In genomic region chr6:159168536-159169192, GRCh38 we compare ENCODE assay signal across 9 cellular contexts. TPM values are rescaled to one million over a fixed set of nuclear protein-coding genes. Genes with fewer than 3 reads are reported as not detected.
DNase-seq lines count a peak whose midpoint lies in the region; ATAC-seq and TF ChIP-seq lines count a peak whose summit lies in the region.
"Had no signal": no experiment of that assay in that cellular context is flagged by ENCODE, and none has a peak within 500 bp of the region (broad histone marks: within the 10 kb centered on the region; RNA-seq: fewer than 3 reads in every experiment).

No MANE protein-coding gene starts in this region.

- TF ChIP-seq POLR2A in GM18505 (IDR thresholded peaks at IDR 0.05; ENCODE audit: borderline replicate concordance, extremely low read depth, insufficient read depth, insufficient read length), result no peak

- intact Hi-C loops in Calu3 (cut with micrococcal nuclease; ENCODE audit: unreplicated experiment) (no loop called here), lower lobe of right lung (cut with DNase I) (no loop called here)

- H3K4me1 ChIP-seq in HUES64 (ENCODE audit: insufficient read depth, low read length), result peaks cover 6% of the 10 kb centered on the region
- peaks cover 21% of the 10 kb centered on the region for H3K4me1 ChIP-seq in lower lobe of right lung
- peaks cover 2% of the 10 kb centered on the region for H3K4me1 ChIP-seq in urinary bladder (ENCODE audit: insufficient read depth)

- H3K9me3 ChIP-seq in HUES64 (ENCODE audit: insufficient read depth, low read depth, low read length) (no peaks in the 10 kb centered on the region), lower lobe of right lung (no peaks in the 10 kb centered on the region)

- TF ChIP-seq CTCF in Calu3 (IDR thresholded peaks at IDR 0.05; ENCODE audit: unreplicated experiment) (peak; percentile 37), lower lobe of right lung (IDR thresholded peaks at IDR 0.05) (peak; percentile 36)

- H3K36me3 ChIP-seq in HUES64 (ENCODE audit: insufficient read depth, low read length) (no peaks in the 10 kb centered on the region), lower lobe of right lung (no peaks in the 10 kb centered on the region), urinary bladder (ENCODE audit: insufficient read depth) (no peaks in the 10 kb centered on the region)

- no peaks in the 10 kb centered on the region for H3K4me1 Mint-ChIP-seq in Calu3 (ENCODE audit: low read depth, unreplicated experiment)
- peaks cover 18% of the 10 kb centered on the region for H3K4me1 Mint-ChIP-seq in central memory CD8-positive, alpha-beta T cell

- DNase-seq in Calu3, result peak; percentile 69
- no peak for DNase-seq in central memory CD8-positive, alpha-beta T cell (ENCODE audit: low spot score in 2 of 2)
- DNase-seq in lower lobe of right lung, result peak; percentile 61
- no peak for DNase-seq in stimulated activated CD4-positive, alpha-beta T cell treated with anti-CD3 and anti-CD28 coated beads, Interleukin-4, amount 100 ng/mL, for 24 hours
- no peak for DNase-seq in caudate nucleus (lab: John Stamatoyannopoulos, UW)

- H3K27ac Mint-ChIP-seq in Calu3 (ENCODE audit: unreplicated experiment), result peak overlapping the region; percentile 13
- H3K27ac Mint-ChIP-seq in central memory CD8-positive, alpha-beta T cell (ENCODE audit: low read depth), result no peak overlapping the region

- WGBS in HUES64, result 4% methylated on average over 43 of the region's 43 CpGs
- 8% methylated on average over 43 of the region's 43 CpGs for WGBS in urinary bladder

- no peaks in the 10 kb centered on the region for H3K36me3 Mint-ChIP-seq in Calu3 (ENCODE audit: insufficient read depth, unreplicated experiment)
- peaks cover 2% of the 10 kb centered on the region for H3K36me3 Mint-ChIP-seq in central memory CD8-positive, alpha-beta T cell (ENCODE audit: insufficient read depth)

- 0 out of 2 replicates have a peak overlapping the region, but pooled peaks have one; percentile 20 for H3K9ac ChIP-seq in HUES64 (ENCODE audit: low read depth, low read length)

- H3K9me3 Mint-ChIP-seq in Calu3 (ENCODE audit: low read depth, unreplicated experiment), result no peaks in the 10 kb centered on the region
- no peaks in the 10 kb centered on the region for H3K9me3 Mint-ChIP-seq in central memory CD8-positive, alpha-beta T cell

- CTCF ChIA-PET in Calu3 (lab: Charles Lee), result interaction anchor here (0.7 to 1.0 kb wide), 3 partner anchors 34 to 478 kb away, joined by 3 to 4 read pairs (median 3); no protein-coding TSS in a partner anchor

- peaks cover 100% of the 10 kb centered on the region for H3K27me3 Mint-ChIP-seq in Calu3 (ENCODE audit: unreplicated experiment)
- peaks cover 95% of the 10 kb centered on the region for H3K27me3 Mint-ChIP-seq in central memory CD8-positive, alpha-beta T cell

- H3K27ac ChIP-seq in HUES64 (ENCODE audit: low read depth, low read length) (no peak overlapping the region), lower lobe of right lung (no peak overlapping the region), urinary bladder (ENCODE audit: low read depth) (no peak overlapping the region), caudate nucleus (ENCODE audit: low read depth, low read length) (no peak overlapping the region)

- H3K4me3 Mint-ChIP-seq in Calu3 (ENCODE audit: low read depth, unreplicated experiment), result peak overlapping the region; percentile 74
- H3K4me3 Mint-ChIP-seq in central memory CD8-positive, alpha-beta T cell, result peak overlapping the region; percentile 70

- H3K27me3 ChIP-seq in HUES64 (ENCODE audit: insufficient read depth, low read length) (peaks cover 93% of the 10 kb centered on the region), lower lobe of right lung (ENCODE audit: low read depth) (peaks cover 52% of the 10 kb centered on the region)

- H3K4me3 ChIP-seq in HUES64 (ENCODE audit: low read length), result peak overlapping the region; percentile 58
- peak overlapping the region; percentile 44 for H3K4me3 ChIP-seq in lower lobe of right lung
- H3K4me3 ChIP-seq in urinary bladder (ENCODE audit: low read depth, low read length), result peak overlapping the region; percentile 42

- no peak for ATAC-seq in central memory CD8-positive, alpha-beta T cell (replicated peaks; ENCODE audit: extremely low read depth, poor library complexity, severe bottlenecking)
- ATAC-seq in lower lobe of right lung (peak; percentile 72), GM18505 (IDR thresholded peaks at IDR 0.05; ENCODE audit: unreplicated experiment) (no peak)

- no TSS peak for BruUV-seq in Calu3 (replicated peaks; lab: Mats Ljungman, UMichigan)

RNA-seq across cellular contexts. Expression of gene FNDC1, which starts 0.5 kb away (rescaled TPM):
- total RNA-seq in Calu3 (2022) (0.17 and 0.22 TPM in 2 replicates), lower lobe of right lung (0.44 TPM), urinary bladder (31.6 TPM)
- polyA plus RNA-seq in HUES64 (2013, experiment 1 of 2), result 0.15 TPM
- 0.19 TPM for polyA plus RNA-seq in HUES64 (2013, experiment 2 of 2)
- 0.84 TPM for polyA plus RNA-seq in urinary bladder
- total RNA-seq: mononuclear cell had no signal

Comparison
In these comparisons a context has a peak if more than half of its experiments do, and no peak if none do; other contexts are left out.
1. DNase-seq: peak in Calu3 (single experiment) and lower lobe of right lung (single experiment); none in central memory CD8-positive, alpha-beta T cell (0 of 2), stimulated activated CD4-positive, alpha-beta T cell treated with anti-CD3 and anti-CD28 coated beads, Interleukin-4, amount 100 ng/mL, for 24 hours (single experiment) and caudate nucleus (0 of 61).
2. ATAC-seq: peak in lower lobe of right lung (2 of 2); none in central memory CD8-positive, alpha-beta T cell (single experiment) and GM18505 (single experiment).
3. RNA of gene FNDC1, which starts 0.5 kb away (total RNA-seq): 31.6 TPM in urinary bladder (single experiment); 0.44 TPM in lower lobe of right lung (single experiment) and 0.17 to 0.22 TPM in Calu3; every median in the first group is over 10 times any median in the second.
4. Peak in every context shown above with its lines, with median percentiles within 50 percentile points of each other: H3K4me3 ChIP-seq.